In the genomic region with DNA sequence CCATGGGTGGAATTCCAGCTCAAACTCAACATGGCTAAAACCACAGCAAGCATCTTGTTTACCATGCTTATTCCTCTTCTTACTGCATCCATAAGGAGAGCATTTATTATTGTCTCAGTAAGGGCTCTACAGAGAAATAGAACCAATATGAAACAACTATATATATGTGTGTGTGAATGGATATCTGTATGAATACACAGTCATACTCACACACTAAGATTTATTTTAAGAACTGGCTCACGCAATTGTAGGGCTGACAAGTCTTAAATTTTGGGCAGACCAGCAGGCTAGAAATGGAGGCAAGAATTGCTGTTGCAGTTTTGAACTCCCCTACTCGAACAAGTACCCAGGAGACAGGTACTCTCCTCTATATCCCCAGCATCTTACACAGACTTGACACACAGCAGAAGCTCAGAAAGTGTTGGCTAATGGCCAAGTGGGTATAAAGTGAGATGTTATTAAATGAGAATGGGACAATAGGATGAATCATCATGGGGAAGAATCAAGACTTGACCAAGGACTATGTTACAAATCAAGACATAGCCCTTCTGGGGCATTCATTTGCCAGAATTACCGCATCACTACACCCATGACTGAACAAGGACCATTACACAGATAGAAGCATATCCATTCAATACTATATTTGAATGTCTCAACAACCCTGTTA, we compare ENCODE assay signal across 16 cellular contexts.
"Had no signal": no experiment of that assay in that cellular context is flagged by ENCODE, and none has a peak within 500 bp of the region (broad histone marks: within the 10 kb centered on the region; RNA-seq: fewer than 3 reads in every experiment).

No MANE protein-coding gene starts in this region.

- FAIRE-seq: islet of Langerhans, pancreas had no signal

- H3K4me3 ChIP-seq: mucosa of descending colon, pancreas, thyroid gland had no signal

- H3K9me3 ChIP-seq: mucosa of descending colon, pancreas, thyroid gland had no signal

- DNase-seq: activated CD4-positive, alpha-beta T cell treated with anti-CD3 and anti-CD28 coated beads, Interleukin-2, amount 50 U/mL, for 1 hour; activated CD8-positive, alpha-beta memory T cell treated with anti-CD3 and anti-CD28 coated beads for 24 hours; activated naive CD4-positive, alpha-beta T cell; activated naive CD8-positive, alpha-beta T cell treated with anti-CD3 and anti-CD28 coated beads, Interleukin-2, amount 10 ng/mL, durations not matched to agents 7 days and 5 days; brain microvascular endothelial cell; cerebellar nuclear complex; effector memory CD8-positive, alpha-beta T cell; mucosa of descending colon; naive thymus-derived CD4-positive, alpha-beta T cell; pancreas; stimulated activated CD4-positive, alpha-beta T cell treated with anti-CD3 and anti-CD28 coated beads, Interleukin-12 subunit alpha, Interleukin-12 subunit beta, amount 100 ng/mL, for 4 hours; stimulated activated CD4-positive, alpha-beta T cell treated with anti-CD3 and anti-CD28 coated beads, Interleukin-2, amount 100 ng/mL, for 24 hours; thyroid gland had no signal

- H3K27me3 ChIP-seq: brain microvascular endothelial cell, pancreas, thyroid gland had no signal

- H3K36me3 ChIP-seq: brain microvascular endothelial cell, pancreas, thyroid gland had no signal

- H3K27ac ChIP-seq: brain microvascular endothelial cell, pancreas, thyroid gland had no signal

- ATAC-seq: activated CD4-positive, CD25-positive, alpha-beta regulatory T cell treated with anti-CD3 and anti-CD28 coated beads, Interleukin-2, amount 50 U/mL, for 24 hours; effector memory CD8-positive, alpha-beta T cell; mucosa of descending colon; naive thymus-derived CD4-positive, alpha-beta T cell; pancreas; stimulated activated effector memory CD8-positive, alpha-beta T cell treated with anti-CD3 and anti-CD28 coated beads, Interleukin-12 subunit alpha, Interleukin-12 subunit beta, amount 100 ng/mL, for 72 hours had no signal
